Comparison of ENCODE assay signal across 26 cellular contexts in the genomic region with DNA sequence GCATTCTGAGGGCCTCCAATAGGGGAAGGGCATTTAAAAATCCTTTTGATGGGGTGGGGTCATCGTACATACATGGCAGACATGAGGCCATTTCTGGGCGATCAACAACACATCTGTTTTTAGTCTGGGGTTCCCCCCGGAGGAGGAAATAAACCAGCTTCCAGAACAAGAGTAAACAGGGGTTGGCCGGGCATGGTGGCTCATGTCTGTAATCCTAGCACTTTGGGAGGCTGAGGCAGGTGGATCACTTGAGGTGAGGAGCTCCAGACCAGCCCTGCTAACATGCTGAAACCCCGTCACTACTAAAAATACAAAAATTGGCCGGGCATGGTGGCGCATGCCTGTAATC. TPM values are rescaled to one million over a fixed set of nuclear protein-coding genes. Genes with fewer than 3 reads are reported as not detected.
DNase-seq lines count a peak whose midpoint lies in the region; ATAC-seq and TF ChIP-seq lines count a peak whose summit lies in the region.
"Had no signal": no experiment of that assay in that cellular context is flagged by ENCODE, and none has a peak within 500 bp of the region (broad histone marks: within the 10 kb centered on the region; RNA-seq: fewer than 3 reads in every experiment).

No MANE protein-coding gene starts in this region.

- no peak for TF ChIP-seq EP300 in esophagus muscularis mucosa (IDR thresholded peaks at IDR 0.05)

- peak overlapping the region; percentile 49 for H3K4me3 Mint-ChIP-seq in Caco-2 (ENCODE audit: unreplicated experiment)
- H3K4me3 Mint-ChIP-seq in neural progenitor cell = no peak overlapping the region
- H3K4me3 Mint-ChIP-seq: activated CD4-positive, alpha-beta T cell treated with anti-CD3 and anti-CD28 coated beads, Interleukin-2, amount 10 ng/mL, durations not matched to agents 24 days and 14 days; immature natural killer cell; natural killer cell treated with Interleukin-12 subunit alpha and Interleukin-12 subunit beta and Interleukin-15 and Interleukin-18, amount 100 ng/mL, for 72 hours; T-cell had no signal

- 90% methylated on average over 7 of the region's 7 CpGs for WGBS in esophagus muscularis mucosa

- H3K27me3 Mint-ChIP-seq in Caco-2 (ENCODE audit: insufficient read depth, unreplicated experiment) = no peaks in the 10 kb centered on the region
- H3K27me3 Mint-ChIP-seq in neural progenitor cell (ENCODE audit: insufficient read depth, low read depth) = peaks cover 2% of the 10 kb centered on the region

- no peaks in the 10 kb centered on the region for H3K36me3 ChIP-seq in Caco-2 (ENCODE audit: control insufficient read depth, insufficient read depth, low read length)
- H3K36me3 ChIP-seq in RWPE2 (ENCODE audit: low read depth) = peaks cover 33% of the 10 kb centered on the region
- H3K36me3 ChIP-seq in neural progenitor cell = peaks cover 15% of the 10 kb centered on the region
- peaks cover 11 to 15% of the 10 kb centered on the region in 2 donors for H3K36me3 ChIP-seq in stomach smooth muscle (ENCODE audit: control insufficient read depth in 2 of 2, insufficient read depth in 2 of 2, low read length in 2 of 2)
- peaks cover 0 to 13% (median 2%) of the 10 kb centered on the region in 4 donors for H3K36me3 ChIP-seq in esophagus muscularis mucosa
- H3K36me3 ChIP-seq: breast epithelium had no signal

- H3K4me1 ChIP-seq in Caco-2 (peaks cover 98% of the 10 kb centered on the region), RWPE2 (ENCODE audit: insufficient read depth, poor library complexity, severe bottlenecking) (peaks cover 12% of the 10 kb centered on the region), neural progenitor cell (peaks cover 57% of the 10 kb centered on the region), stomach smooth muscle (ENCODE audit: control insufficient read depth, insufficient read depth, low read length) (peaks cover 40% of the 10 kb centered on the region), esophagus muscularis mucosa (peaks cover 3 to 54% (median 32%) of the 10 kb centered on the region in 4 donors)
- H3K4me1 ChIP-seq: breast epithelium, parathyroid adenoma had no signal

- H3K9me3 Mint-ChIP-seq in Caco-2 (ENCODE audit: unreplicated experiment) = no peaks in the 10 kb centered on the region
- H3K9me3 Mint-ChIP-seq in neural progenitor cell = no peaks in the 10 kb centered on the region
- H3K9me3 Mint-ChIP-seq: activated CD4-positive, alpha-beta T cell treated with anti-CD3 and anti-CD28 coated beads, Interleukin-2, amount 10 ng/mL, durations not matched to agents 24 days and 14 days; activated naive CD4-positive, alpha-beta T cell treated with anti-CD3 and anti-CD28 coated beads, Interleukin-2, amount 50 U/mL, for 72 hours; immature natural killer cell; natural killer cell treated with Interleukin-12 subunit alpha and Interleukin-12 subunit beta and Interleukin-15 and Interleukin-18, amount 100 ng/mL, for 72 hours; T-cell had no signal

- no peak for TF ChIP-seq POLR2A in esophagus muscularis mucosa (IDR thresholded peaks at IDR 0.05; ENCODE audit: low read depth)

- H3K27me3 ChIP-seq in Caco-2 (replicated peaks; ENCODE audit: control insufficient read depth, insufficient read depth, low read length) (no peaks in the 10 kb centered on the region), RWPE2 (ENCODE audit: insufficient read depth, poor library complexity, severe bottlenecking) (no peaks in the 10 kb centered on the region), neural progenitor cell (no peaks in the 10 kb centered on the region), stomach smooth muscle (ENCODE audit: control insufficient read depth in 1 of 2, insufficient read depth in 2 of 2, low read length in 2 of 2) (no peaks in the 10 kb centered on the region), esophagus muscularis mucosa (no peaks in the 10 kb centered on the region)
- H3K27me3 ChIP-seq: breast epithelium, SJSA1, upper lobe of left lung had no signal

- peaks cover 30% of the 10 kb centered on the region for H3F3A ChIP-seq in neural progenitor cell (ENCODE audit: low read depth)

- H3K4me1 Mint-ChIP-seq in Caco-2 (ENCODE audit: low read depth, unreplicated experiment) (peaks cover 86% of the 10 kb centered on the region), neural progenitor cell (peaks cover 22% of the 10 kb centered on the region)
- H3K4me1 Mint-ChIP-seq: T-cell had no signal

- TF ChIP-seq CTCF in Caco-2 (IDR thresholded peaks at IDR 0.05; ENCODE audit: insufficient read depth in 1 of 2, low read depth in 1 of 2, low read length in 1 of 2, severe bottlenecking in 1 of 2, unreplicated experiment in 1 of 2) (no peak), RWPE2 (IDR thresholded peaks at IDR 0.05; ENCODE audit: poor library complexity, severe bottlenecking) (no peak), neural progenitor cell (IDR thresholded peaks at IDR 0.05) (no peak), esophagus muscularis mucosa (IDR thresholded peaks at IDR 0.05) (no peak)

- no TSS peak for BruUV-seq in Caco-2 (replicated peaks; lab: Mats Ljungman, UMichigan)

- H2AFZ ChIP-seq in neural progenitor cell (replicated peaks) = no peak overlapping the region
- H2AFZ ChIP-seq: parathyroid adenoma had no signal

- H3K4me2 ChIP-seq in neural progenitor cell = peak overlapping the region; percentile 48

- peak overlapping the region; percentile 28 for H3K27ac ChIP-seq in RWPE2 (ENCODE audit: poor library complexity, severe bottlenecking)
- H3K27ac ChIP-seq in neural progenitor cell = no peak overlapping the region
- peak overlapping the region; percentile 13 for H3K27ac ChIP-seq in stomach smooth muscle (ENCODE audit: low read length)
- H3K27ac ChIP-seq in esophagus muscularis mucosa (replicated peaks in 1 of 4) = no peak overlapping the region
- H3K27ac ChIP-seq: breast epithelium, parathyroid adenoma, SJSA1, upper lobe of left lung had no signal

- H3K9ac ChIP-seq in neural progenitor cell (no peak overlapping the region), stomach smooth muscle (ENCODE audit: low read length in 2 of 2) (no peak overlapping the region)
- H3K9ac ChIP-seq: parathyroid adenoma had no signal

- no peak overlapping the region for H3K4me3 ChIP-seq in Caco-2 (ENCODE audit: low read depth, low read length)
- no peak overlapping the region for H3K4me3 ChIP-seq in RWPE2 (ENCODE audit: severe bottlenecking)
- no peak overlapping the region for H3K4me3 ChIP-seq in neural progenitor cell
- no peak overlapping the region for H3K4me3 ChIP-seq in stomach smooth muscle (ENCODE audit: low read length in 2 of 2)
- H3K4me3 ChIP-seq in esophagus muscularis mucosa = no peak overlapping the region
- H3K4me3 ChIP-seq: breast epithelium, lung, SJSA1, upper lobe of left lung had no signal

- H3K9me3 ChIP-seq in Caco-2 (no peaks in the 10 kb centered on the region), RWPE2 (ENCODE audit: severe bottlenecking) (no peaks in the 10 kb centered on the region), neural progenitor cell (ENCODE audit: low read depth) (no peaks in the 10 kb centered on the region), stomach smooth muscle (ENCODE audit: control insufficient read depth in 2 of 2, low read length in 2 of 2) (no peaks in the 10 kb centered on the region), esophagus muscularis mucosa (no peaks in the 10 kb centered on the region)
- H3K9me3 ChIP-seq: breast epithelium, SJSA1, upper lobe of left lung had no signal

- peak overlapping the region; percentile 92 for H3K27ac Mint-ChIP-seq in Caco-2 (ENCODE audit: unreplicated experiment)
- no peak overlapping the region for H3K27ac Mint-ChIP-seq in neural progenitor cell
- H3K27ac Mint-ChIP-seq: activated CD4-positive, alpha-beta T cell treated with anti-CD3 and anti-CD28 coated beads, Interleukin-2, amount 10 ng/mL, durations not matched to agents 24 days and 14 days; activated naive CD4-positive, alpha-beta T cell treated with anti-CD3 and anti-CD28 coated beads, Interleukin-2, amount 50 U/mL, for 72 hours; natural killer cell treated with Interleukin-12 subunit alpha and Interleukin-12 subunit beta and Interleukin-15 and Interleukin-18, amount 100 ng/mL, for 72 hours; T-cell had no signal

- CTCF ChIA-PET in Caco-2 (lab: Charles Lee) = interaction anchor here (0.6 to 2.7 kb wide), 18 partner anchors 8 to 958 kb away, joined by 3 to 40 read pairs (median 4); partner anchors contain the start of genes ME3 and PRSS23

- peaks cover 72% of the 10 kb centered on the region for H3K36me3 Mint-ChIP-seq in Caco-2 (ENCODE audit: insufficient read depth, unreplicated experiment)
- peaks cover 10% of the 10 kb centered on the region for H3K36me3 Mint-ChIP-seq in neural progenitor cell
- H3K36me3 Mint-ChIP-seq: natural killer cell treated with Interleukin-12 subunit alpha and Interleukin-12 subunit beta and Interleukin-15 and Interleukin-18, amount 100 ng/mL, for 72 hours; T-cell had no signal

- ATAC-seq in RWPE2 (ENCODE audit: low read depth) (no peak), GM18873 (IDR thresholded peaks at IDR 0.05; ENCODE audit: low FRiP score, unreplicated experiment) (no peak)
- ATAC-seq: right cardiac atrium, T-cell had no signal

- intact Hi-C loops in Caco-2 (cut with micrococcal nuclease; ENCODE audit: unreplicated experiment) = loop anchor here (1.0 to 10.0 kb wide), 10 partner anchors 10 to 747 kb away; partner anchors contain the start of genes ME3 and PICALM
- intact Hi-C loops in esophagus muscularis mucosa (cut with DNase I) = no loop called here

- no peak for DNase-seq in Caco-2
- no peak for DNase-seq in RWPE2 (ENCODE audit: low spot score)
- no peak for DNase-seq in neural progenitor cell (ENCODE audit: low spot score)
- DNase-seq in DMS53 treated with DMSO at 0.1 percent for 48 hours (lab: John Stamatoyannopoulos, UW; ENCODE audit: unreplicated experiment) = no peak
- no peak for DNase-seq in esophagus muscularis mucosa (ENCODE audit: extremely low spot score)
- DNase-seq in A172 (ENCODE audit: low spot score) = no peak
- DNase-seq: activated CD4-positive, alpha-beta T cell treated with anti-CD3 and anti-CD28 coated beads, Interleukin-2, amount 10 ng/mL, durations not matched to agents 24 days and 14 days; amygdala; hypothalamus; immature natural killer cell; left cardiac atrium; NCI-H1048; NCI-H1694 treated with DMSO at 0.1 percent for 48 hours; NCI-H446 treated with DMSO at 0.1 percent for 48 hours; NCI-H774; right cardiac atrium; T-cell; upper lobe of left lung had no signal

- peaks cover 51% of the 10 kb centered on the region for H4K20me1 ChIP-seq in neural progenitor cell (ENCODE audit: low read depth)

- peaks cover 62% of the 10 kb centered on the region for H3K79me2 ChIP-seq in neural progenitor cell (ENCODE audit: low read depth)
- H3K79me2 ChIP-seq: parathyroid adenoma had no signal

- POLR2A ChIA-PET in Caco-2 (lab: Charles Lee) = interaction anchor here (0.9 to 2.2 kb wide), 9 partner anchors 12 to 204 kb away, joined by 3 to 32 read pairs (median 4); partner anchors contain the start of genes ME3 and PRSS23

RNA-seq across cellular contexts. Expression of gene PRSS23, which starts 12.0 kb away (rescaled TPM):
- total RNA-seq in Caco-2 (2022) (400 and 432 TPM in 2 replicates), neural progenitor cell (ENCODE audit: low replicate concordance) (266 and 282 TPM in 2 replicates), esophagus muscularis mucosa (10 to 100 TPM; 33.4 to 68.8 (median 46.4) TPM)
- 184 and 229 TPM in 2 replicates for total RNA-seq in A172 (2014; rRNA removed; shearing (Covaris generic))

Comparison
In these comparisons a context has a peak if more than half of its experiments do, and no peak if none do; other contexts are left out.
1. H3K27ac ChIP-seq: peak in RWPE2 (single experiment) and stomach smooth muscle (single experiment); none in neural progenitor cell (single experiment) and esophagus muscularis mucosa (0 of 4).